ENCODE assay signal across 11 cellular contexts in genomic region chr17:81221371-81221841, GRCh38. TPM values are rescaled to one million over a fixed set of nuclear protein-coding genes. Genes with fewer than 3 reads are reported as not detected.
DNase-seq lines count a peak whose midpoint lies in the region; ATAC-seq and TF ChIP-seq lines count a peak whose summit lies in the region.
"Had no signal": no experiment of that assay in that cellular context is flagged by ENCODE, and none has a peak within 500 bp of the region (broad histone marks: within the 10 kb centered on the region; RNA-seq: fewer than 3 reads in every experiment).

No MANE protein-coding gene starts in this region.

- peak overlapping the region; percentile 97 for H3K4me3 ChIP-seq in BLaER1
- peak overlapping the region; percentile 91 for H3K4me3 ChIP-seq in HUES6 (ENCODE audit: low read depth, low read length)
- peak overlapping the region; percentile 70 for H3K4me3 ChIP-seq in astrocyte of the cerebellum (ENCODE audit: low read depth, low read length)
- H3K4me3 ChIP-seq in body of pancreas, result no peak overlapping the region

- H3K4me2 ChIP-seq in BLaER1, result peak overlapping the region; percentile 100

- peaks cover 25% of the 10 kb centered on the region for H4K20me1 ChIP-seq in BLaER1

- H3K4me1 Mint-ChIP-seq in mesothelial cell of epicardium (peaks cover 15% of the 10 kb centered on the region), CD14-positive monocyte (peaks cover 21% of the 10 kb centered on the region)

- no peak for ATAC-seq in body of pancreas

- H3K36me3 Mint-ChIP-seq in mesothelial cell of epicardium (peaks cover 12% of the 10 kb centered on the region), CD14-positive monocyte (peaks cover 13 to 26% of the 10 kb centered on the region in 2 donors)

- H3K27ac Mint-ChIP-seq in mesothelial cell of epicardium, result no peak overlapping the region
- H3K27ac Mint-ChIP-seq in CD14-positive monocyte, result peak overlapping the region in 2 of 7 donors; percentile 35 to 36

- H3K4me3 Mint-ChIP-seq in mesothelial cell of epicardium (peak overlapping the region; percentile 64), CD14-positive monocyte (no peak overlapping the region)

- H3K9me3 Mint-ChIP-seq in mesothelial cell of epicardium, result peaks cover 5% of the 10 kb centered on the region
- no peaks in the 10 kb centered on the region for H3K9me3 Mint-ChIP-seq in CD14-positive monocyte

- peaks cover 38% of the 10 kb centered on the region for H3K36me3 ChIP-seq in BLaER1
- peaks cover 18% of the 10 kb centered on the region for H3K36me3 ChIP-seq in HUES6 (ENCODE audit: control insufficient read depth, insufficient read depth, low read length)
- no peaks in the 10 kb centered on the region for H3K36me3 ChIP-seq in body of pancreas (replicated peaks in 1 of 2; ENCODE audit: insufficient read depth in 1 of 2, low read depth in 2 of 2)

- WGBS in body of pancreas, 2 donors, result 47 to 73% methylated on average over 6 to 11 of the region's 11 CpGs

- H3K27me3 ChIP-seq in BLaER1, result no peaks in the 10 kb centered on the region
- 0 out of 2 replicates have a peak, but pooled peaks cover 7% of the 10 kb centered on the region for H3K27me3 ChIP-seq in HUES6 (ENCODE audit: control insufficient read depth, insufficient read depth, low read length)
- no peaks in the 10 kb centered on the region for H3K27me3 ChIP-seq in body of pancreas

- no peak for TF ChIP-seq POLR2A in body of pancreas (IDR thresholded peaks at IDR 0.05)

- intact Hi-C loops in CD14-positive monocyte (cut with micrococcal nuclease) (loop anchor here in 1 of 2 donors (5.0 to 10.0 kb wide), 2 partner anchors 79 to 187 kb away; partner anchors contain the start of gene BAIAP2), body of pancreas (cut with DNase I) (no loop called here)

- TF ChIP-seq CTCF in astrocyte of the cerebellum (IDR thresholded peaks at IDR 0.05; ENCODE audit: low read depth, low read length, missing control alignments), result no peak
- no peak for TF ChIP-seq CTCF in mesothelial cell of epicardium (IDR thresholded peaks at IDR 0.05; ENCODE audit: unreplicated experiment)
- no peak for TF ChIP-seq CTCF in CD14-positive monocyte (IDR thresholded peaks at IDR 0.05)
- TF ChIP-seq CTCF in body of pancreas (IDR thresholded peaks at IDR 0.05), result no peak

- in situ Hi-C loops in astrocyte of the cerebellum (cut with HindIII; ENCODE audit: low sequenced_read_pairs), result no loop called here

- H3K27me3 Mint-ChIP-seq in mesothelial cell of epicardium (ENCODE audit: low read depth) (no peaks in the 10 kb centered on the region), CD14-positive monocyte (ENCODE audit: low read depth in 3 of 3) (peaks cover 0 to 5% (median 3%) of the 10 kb centered on the region in 3 donors)

- peaks cover 25% of the 10 kb centered on the region for H3K4me1 ChIP-seq in BLaER1
- H3K4me1 ChIP-seq in HUES6 (ENCODE audit: control insufficient read depth, insufficient read depth, low read length), result peaks cover 15% of the 10 kb centered on the region
- peaks cover 23% of the 10 kb centered on the region for H3K4me1 ChIP-seq in body of pancreas

- H3K9me3 ChIP-seq in BLaER1, result no peaks in the 10 kb centered on the region
- H3K9me3 ChIP-seq in HUES6 (ENCODE audit: control insufficient read depth, insufficient read depth, low read depth, low read length), result no peaks in the 10 kb centered on the region
- H3K9me3 ChIP-seq in body of pancreas, result no peaks in the 10 kb centered on the region

- H3K9ac ChIP-seq in BLaER1 (peak overlapping the region; percentile 88), HUES6 (ENCODE audit: low read length) (no peak overlapping the region)

- no peak overlapping the region for H3K27ac ChIP-seq in BLaER1
- no peak overlapping the region for H3K27ac ChIP-seq in HUES6 (ENCODE audit: low read depth, low read length)
- no peak overlapping the region for H3K27ac ChIP-seq in body of pancreas

- DNase-seq in astrocyte of the cerebellum (ENCODE audit: low read depth) (peak; percentile 8), mesothelial cell of epicardium (ENCODE audit: low spot score in 2 of 2, unreplicated experiment in 2 of 2) (no peak), kidney glomerular epithelial cell (lab: John Stamatoyannopoulos, UW) (no peak), CD14-positive monocyte (ENCODE audit: low spot score) (no peak), glomerular visceral epithelial cell (ENCODE audit: extremely low spot score) (no peak), body of pancreas (no peak)
- DNase-seq: SHP77 treated with DMSO at 0.1 percent for 48 hours had no signal

RNA-seq across cellular contexts. Expression of gene CEP131, which starts 1.4 kb away (rescaled TPM):
- total RNA-seq in mesothelial cell of epicardium (26.3 to 27.6 TPM (median 27.3 TPM) in 3 replicates), body of pancreas (10 to 100 TPM in 1 of 2 donors, 1 to 10 TPM in 1; 9.9 to 22.7 TPM)
- 1 to 10 TPM in 1 of 2 donors, under 1 TPM in 1; 0.69 to 1.0 TPM for polyA plus RNA-seq in CD14-positive monocyte

RNA-seq across cellular contexts. Expression of gene TEPSIN, which starts 17.4 kb away (rescaled TPM):
- total RNA-seq in mesothelial cell of epicardium (44.6 to 49.2 TPM (median 45.0 TPM) in 3 replicates), body of pancreas (100 to 1,000 TPM in 1 of 2 donors, 10 to 100 TPM in 1; 31.9 to 102 TPM)
- polyA plus RNA-seq in CD14-positive monocyte, result 1 to 10 TPM; 3.4 to 4.5 TPM

RNA-seq across cellular contexts. Expression of gene NDUFAF8, which starts 17.7 kb away (rescaled TPM):
- total RNA-seq in mesothelial cell of epicardium (46.8 to 47.6 TPM (median 47.3 TPM) in 3 replicates), body of pancreas (10 to 100 TPM; 20.8 to 26.5 TPM)
- polyA plus RNA-seq in CD14-positive monocyte, result 10 to 100 TPM; 41.0 to 61.3 TPM

RNA-seq across cellular contexts. Expression of gene AATK, which starts 55.4 kb away (rescaled TPM):
- total RNA-seq in mesothelial cell of epicardium (14.8 to 17.3 TPM (median 15.2 TPM) in 3 replicates), body of pancreas (10 to 100 TPM; 29.1 to 42.2 TPM)
- 1 to 10 TPM in 1 of 2 donors, under 1 TPM in 1; 0.93 to 2.0 TPM for polyA plus RNA-seq in CD14-positive monocyte

RNA-seq across cellular contexts. Expression of gene PVALEF, which starts 56.1 kb away (rescaled TPM):
- total RNA-seq in mesothelial cell of epicardium (0.22 to 0.62 TPM (median 0.47 TPM) in 3 replicates), body of pancreas (not detected)
- not detected for polyA plus RNA-seq in CD14-positive monocyte
- total RNA-seq: HT-29, lung had no signal
- polyA plus RNA-seq: lung had no signal

Comparison
In these comparisons a context has a peak if more than half of its experiments do, and no peak if none do; other contexts are left out.
1. H3K4me3 ChIP-seq: peak in BLaER1 (single experiment), HUES6 (single experiment) and astrocyte of the cerebellum (single experiment); none in body of pancreas (0 of 2).